In the genomic region with DNA sequence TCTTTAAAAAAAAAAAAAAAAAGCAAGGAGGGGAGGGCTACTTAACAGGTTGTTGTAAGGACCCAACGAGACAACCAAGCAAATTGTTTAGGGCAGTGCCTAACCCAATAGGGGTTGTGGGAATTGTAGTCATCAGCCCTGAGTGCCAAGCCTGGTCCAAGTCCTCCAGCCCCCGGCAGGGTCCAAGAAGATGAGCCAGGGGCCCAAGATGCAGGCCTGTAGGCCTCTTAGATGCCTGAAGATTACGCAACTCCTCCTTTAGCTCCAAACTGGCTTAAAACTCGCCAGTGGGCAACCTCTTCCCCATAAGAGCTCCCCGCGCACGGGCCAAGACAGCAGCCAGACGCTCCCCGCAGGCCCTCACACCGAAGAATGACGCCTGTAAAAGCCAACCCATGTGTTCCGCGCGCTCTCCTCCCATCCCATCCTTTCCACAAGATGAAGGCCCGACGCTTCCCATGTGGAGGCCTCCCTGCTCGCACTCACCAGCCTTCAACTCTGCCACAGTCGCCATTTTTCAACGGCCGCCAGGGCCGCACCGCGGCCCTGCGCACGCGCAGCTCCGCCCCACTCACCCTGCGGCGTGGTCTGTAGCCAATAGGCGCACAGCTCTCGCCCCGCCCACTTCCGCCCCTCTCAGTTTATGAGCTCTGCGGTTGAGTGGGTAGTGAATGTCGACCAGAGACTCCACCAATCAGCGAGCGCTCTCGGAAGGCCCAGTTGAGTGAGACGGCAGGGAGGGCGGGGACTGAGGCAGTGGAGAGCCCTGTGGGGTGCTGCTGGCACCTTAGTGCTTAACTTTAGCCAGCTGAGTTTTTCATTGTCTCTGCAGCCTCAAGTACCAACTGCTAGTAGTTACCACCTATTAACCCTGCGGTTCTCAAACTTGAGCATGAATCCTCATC, we compare ENCODE assay signal across 8 cellular contexts.
DNase-seq lines count a peak whose midpoint lies in the region; ATAC-seq and TF ChIP-seq lines count a peak whose summit lies in the region.

A gene with protein sequence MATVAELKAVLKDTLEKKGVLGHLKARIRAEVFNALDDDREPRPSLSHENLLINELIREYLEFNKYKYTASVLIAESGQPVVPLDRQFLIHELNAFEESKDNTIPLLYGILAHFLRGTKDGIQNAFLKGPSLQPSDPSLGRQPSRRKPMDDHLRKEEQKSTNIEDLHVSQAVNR (minus strand): TSS at position 532 of the 905 bp plus-strand sequence. CDS start 18 bp downstream, at position 514.

- H3K36me3 ChIP-seq in BLaER1: peaks cover 15% of the 10 kb centered on the region

- H3K9ac ChIP-seq in BLaER1: peak within 1 kb of the TSS; percentile 91

- H3K4me3 ChIP-seq in BLaER1 (peak within 1 kb of the TSS; percentile 76), coronary artery (peak within 1 kb of the TSS; percentile 74)

- DNase-seq in GM19240 (ENCODE audit: insufficient read length, low spot score): peak; percentile 94
- DNase-seq in NCI-H526 (lab: John Stamatoyannopoulos, UW): peak; percentile 97 to 99
- peak; percentile 100 for DNase-seq in activated CD4-positive, alpha-beta T cell treated with anti-CD3 and anti-CD28 coated beads for 48 hours
- DNase-seq in coronary artery (ENCODE audit: low spot score): peak; percentile 99
- DNase-seq in left kidney (ENCODE audit: low read depth, low spot score): peak; percentile 100
- DNase-seq in stimulated activated CD4-positive, alpha-beta T cell treated with anti-CD3 and anti-CD28 coated beads, Interleukin-2, amount 100 ng/mL, for 24 hours: peak; percentile 100

- ATAC-seq in HG03460 (IDR thresholded peaks at IDR 0.05; ENCODE audit: unreplicated experiment): peak; percentile 96

- peak within 1 kb of the TSS; percentile 91 for H3K4me2 ChIP-seq in BLaER1

- H4K20me1 ChIP-seq in BLaER1: peaks cover 25% of the 10 kb centered on the region

- no peak for TF ChIP-seq CTCF in coronary artery (IDR thresholded peaks at IDR 0.05)

- no peaks in the 10 kb centered on the region for H3K27me3 ChIP-seq in BLaER1

- H3K27ac ChIP-seq in BLaER1 (peak within 1 kb of the TSS; percentile 93), coronary artery (peak within 1 kb of the TSS; percentile 77 to 83)

- no peaks in the 10 kb centered on the region for H3K9me3 ChIP-seq in BLaER1

- peaks cover 31% of the 10 kb centered on the region for H3K4me1 ChIP-seq in BLaER1

Comparison
In these comparisons a context has a peak if more than half of its experiments do, and no peak if none do; other contexts are left out.
1. Peak in every context shown above with its lines: DNase-seq, ATAC-seq, H3K4me3 ChIP-seq and H3K27ac ChIP-seq.